ENCODE assay signal across 21 cellular contexts in genomic region chr2:127059559-127059958, GRCh38.
"Had no signal": no experiment of that assay in that cellular context is flagged by ENCODE, and none has a peak within 500 bp of the region (broad histone marks: within the 10 kb centered on the region; RNA-seq: fewer than 3 reads in every experiment).

No MANE protein-coding gene starts in this region.

- H3K36me3 ChIP-seq: colonic mucosa, pancreas, right lobe of liver had no signal

- H3K27ac ChIP-seq: colonic mucosa, heart left ventricle, pancreas, spleen had no signal

- ATAC-seq: heart left ventricle; mucosa of descending colon; naive thymus-derived CD8-positive, alpha-beta T cell; pancreas; stimulated activated naive B cell treated with anti-CD40 and anti-IgM and Interleukin-4, amounts not matched to agents 10 μg/mL and 1 μg/mL and 100 μg/mL, for 72 hours; stimulated activated naive CD8-positive, alpha-beta T cell treated with anti-CD3 and anti-CD28 coated beads, Interleukin-15, amount 100 ng/mL, for 72 hours had no signal

- DNase-seq: cerebellar nuclear complex; colonic mucosa; dermis blood vessel endothelial cell; effector CD4-positive, alpha-beta T cell; endodermal cell; foreskin melanocyte; heart left ventricle; hippocampal formation; mammary epithelial cell; naive thymus-derived CD8-positive, alpha-beta T cell; nucleus accumbens; right lobe of liver; spleen; stimulated activated CD4-positive, alpha-beta T cell treated with anti-CD3 and anti-CD28 coated beads, Interleukin-15, amount 100 ng/mL, for 24 hours; stimulated activated CD4-positive, alpha-beta T cell treated with anti-CD3 and anti-CD28 coated beads, Interleukin-1b, Interleukin-23, amount 100 ng/mL, for 48 hours; stimulated activated CD4-positive, alpha-beta T cell treated with anti-CD3 and anti-CD28 coated beads, Interleukin-4, amount 100 ng/mL, for 24 hours; stimulated activated naive B cell treated with anti-CD40 and anti-IgM and Interleukin-4, amounts not matched to agents 10 μg/mL and 1 μg/mL and 100 μg/mL, for 72 hours; stimulated activated naive CD8-positive, alpha-beta T cell treated with anti-CD3 and anti-CD28 coated beads, Interleukin-15, amount 100 ng/mL, for 72 hours; trophoblast cell had no signal

- FAIRE-seq: pancreas had no signal

- H3K27me3 ChIP-seq: colonic mucosa, heart left ventricle, pancreas, right lobe of liver, spleen had no signal

- H3K4me1 ChIP-seq: pancreas had no signal

- H3K9me3 ChIP-seq: colonic mucosa, heart left ventricle, mucosa of descending colon, pancreas, right lobe of liver, spleen had no signal

- H3K4me3 ChIP-seq: colonic mucosa, heart left ventricle, mucosa of descending colon, pancreas, spleen had no signal
